In genomic region chr17:54948380-54948779, GRCh38 we compare ENCODE assay signal across 1 cellular context.
TF ChIP-seq lines count a peak whose summit lies in the region.

No MANE protein-coding gene starts in this region.

TF ChIP-seq in HepG2, 621 proteins besides CTCF, POLR2A, EP300 and RAD21:
- TF ChIP-seq HDAC1 (CRISPR knock-in tag; IDR thresholded peaks at IDR 0.05), result no peak
- TF ChIP-seq CEBPZ (IDR thresholded peaks at IDR 0.05; ENCODE audit: low read length), result no peak
- TF ChIP-seq CCDC6 (CRISPR knock-in tag; IDR thresholded peaks at IDR 0.05), result no peak
- no peak for TF ChIP-seq SMAD1 (CRISPR knock-in tag; IDR thresholded peaks at IDR 0.05; ENCODE audit: borderline replicate concordance, low read depth)
- no peak for TF ChIP-seq ZNF572 (CRISPR knock-in tag; IDR thresholded peaks at IDR 0.05)
- TF ChIP-seq KMT2B (CRISPR knock-in tag; IDR thresholded peaks at IDR 0.05), result no peak
- no peak for TF ChIP-seq BRD4 (CRISPR knock-in tag; IDR thresholded peaks at IDR 0.05)
- no peak for TF ChIP-seq ZNF24 (IDR thresholded peaks at IDR 0.05)
- no peak for TF ChIP-seq ATF2 (CRISPR knock-in tag; IDR thresholded peaks at IDR 0.05)
- TF ChIP-seq IRF1 (CRISPR knock-in tag; IDR thresholded peaks at IDR 0.05; ENCODE audit: low read depth), result no peak
- TF ChIP-seq TAF1 (CRISPR knock-in tag; IDR thresholded peaks at IDR 0.05), result no peak
- TF ChIP-seq ATF5 (CRISPR knock-in tag; IDR thresholded peaks at IDR 0.05; ENCODE audit: low read depth), result no peak
- TF ChIP-seq CBX5 (CRISPR knock-in tag; IDR thresholded peaks at IDR 0.05; ENCODE audit: borderline replicate concordance), result no peak
- TF ChIP-seq SMYD3 (CRISPR knock-in tag; IDR thresholded peaks at IDR 0.05), result no peak
- no peak for TF ChIP-seq TP53 (CRISPR knock-in tag; conservative IDR thresholded peaks at IDR 0.05)
- no peak for TF ChIP-seq ZNF513 (CRISPR knock-in tag; conservative IDR thresholded peaks at IDR 0.05)
- no peak for TF ChIP-seq ZNF746 (CRISPR knock-in tag; IDR thresholded peaks at IDR 0.05)
- TF ChIP-seq ZBTB39 (CRISPR knock-in tag; IDR thresholded peaks at IDR 0.05), result no peak
- no peak for TF ChIP-seq ZNF142 (CRISPR knock-in tag; IDR thresholded peaks at IDR 0.05)
